Comparison of ENCODE assay signal across 8 cellular contexts in the genomic region with DNA sequence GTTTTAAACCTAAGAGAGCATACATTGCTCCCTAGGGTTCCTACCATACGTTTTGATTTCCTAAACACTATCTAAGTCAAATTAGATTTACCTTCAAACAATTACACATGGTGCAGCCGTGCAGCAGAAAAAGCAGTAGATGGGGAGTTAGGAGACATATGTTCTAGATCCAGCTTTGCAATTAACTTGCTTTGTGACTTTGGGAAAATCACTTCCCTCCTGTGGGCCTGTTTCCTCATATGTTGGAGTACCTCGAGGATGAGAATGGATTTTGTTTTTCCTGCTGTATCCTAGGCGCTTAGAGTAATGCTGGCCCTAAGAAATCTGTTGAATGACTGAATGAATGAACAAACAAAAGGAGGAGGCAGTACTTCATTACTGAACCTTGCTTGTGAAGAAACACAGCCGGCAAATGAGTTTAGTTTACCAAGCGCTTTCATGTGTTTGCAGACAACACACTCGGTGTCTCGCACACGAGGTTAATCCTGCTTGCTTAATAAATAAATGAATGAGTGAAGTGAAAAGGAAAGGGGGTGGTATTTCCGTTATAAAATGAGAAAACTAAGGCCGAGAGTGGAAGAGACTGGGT. TPM values are rescaled to one million over a fixed set of nuclear protein-coding genes. Genes with fewer than 3 reads are reported as not detected.
DNase-seq lines count a peak whose midpoint lies in the region; ATAC-seq, FAIRE-seq and TF ChIP-seq lines count a peak whose summit lies in the region.

No MANE protein-coding gene starts in this region.

- ATAC-seq in HG03439 (IDR thresholded peaks at IDR 0.05; ENCODE audit: unreplicated experiment) (peak; percentile 1), left lung (peak; percentile 1)

- TF ChIP-seq POLR2A in transverse colon (IDR thresholded peaks at IDR 0.05) (no peak), H54 (IDR thresholded peaks at IDR 0.05; ENCODE audit: low read depth, low read length) (no peak)

- 2 to 4% (median 3%) methylated on average over 11 of the region's 11 CpGs for WGBS in adipose tissue, 3 donors
- 1 to 5% methylated on average over 5 to 11 of the region's 11 CpGs for WGBS in transverse colon (ENCODE audit: low coverage in 1 of 2), 2 donors

- peak; percentile 45 for DNase-seq in NCI-H2171 treated with DMSO at 0.1 percent for 48 hours (lab: John Stamatoyannopoulos, UW)
- no peak for DNase-seq in NCI-H2171 (lab: John Stamatoyannopoulos, UW)
- no peak for DNase-seq in left lung
- DNase-seq in transverse colon: peak; percentile 7
- DNase-seq in H54 (ENCODE audit: insufficient read length, low spot score): no peak
- DNase-seq in stimulated activated CD4-positive, alpha-beta T cell treated with anti-CD3 and anti-CD28 coated beads, Interleukin-2, amount 100 ng/mL, for 48 hours: no peak

- H3K9me3 ChIP-seq in left lung (peaks cover 0 to 4% of the 10 kb centered on the region in 2 donors), transverse colon (peaks cover 0 to 7% of the 10 kb centered on the region in 2 donors)

- TF ChIP-seq CTCF in left lung (IDR thresholded peaks at IDR 0.05): no peak
- no peak for TF ChIP-seq CTCF in transverse colon (IDR thresholded peaks at IDR 0.05)

- H3K27ac ChIP-seq in adipose tissue (ENCODE audit: low read depth, low read length) (peak overlapping the region; percentile 61), left lung (peak overlapping the region; percentile 83 to 88), transverse colon (peak overlapping the region; percentile 84 to 93 (median 88))

- H3K4me1 ChIP-seq in left lung (peaks cover 21 to 57% of the 10 kb centered on the region in 2 donors), transverse colon (peaks cover 8 to 50% (median 26%) of the 10 kb centered on the region in 4 donors)

- peak overlapping the region; percentile 71 to 85 for H3K4me3 ChIP-seq in left lung
- H3K4me3 ChIP-seq in transverse colon: peak overlapping the region; percentile 31 to 94 (median 60)

- peaks cover 0 to 29% of the 10 kb centered on the region in 2 donors for H3K36me3 ChIP-seq in left lung
- peaks cover 2 to 29% (median 15%) of the 10 kb centered on the region in 4 donors for H3K36me3 ChIP-seq in transverse colon

- no peak for FAIRE-seq in H54 (lab: Jason Lieb, UNC)

- in situ Hi-C loops in transverse colon (cut with MboI; ENCODE audit: low pct_ligation_motif_present in 1 of 4, low pct_unique_long_range_greater_than_20kb in 1 of 4, low sequenced_read_pairs in 3 of 4): loop anchor here in 1 of 4 donors (10.0 kb wide), 1 partner anchor 137 kb away; the partner anchor contains the start of gene RNF20

- no peak for TF ChIP-seq EP300 in transverse colon (IDR thresholded peaks at IDR 0.05; ENCODE audit: low read depth)

- no peaks in the 10 kb centered on the region for H3K27me3 ChIP-seq in left lung
- H3K27me3 ChIP-seq in transverse colon: no peaks in the 10 kb centered on the region

- intact Hi-C loops in left lung (cut with DNase I) (no loop called here), transverse colon (cut with DNase I; ENCODE audit: low total_unique reads) (no loop called here)

RNA-seq across cellular contexts. Expression of gene MRPL50, which starts 0.6 kb away (rescaled TPM):
- polyA plus RNA-seq in adipose tissue: 1 to 10 TPM; 5.7 to 8.7 (median 7.5) TPM
- total RNA-seq in left lung (10 to 100 TPM; 10.2 to 11.7 TPM), transverse colon (10 to 100 TPM in 1 of 4 donors, 1 to 10 TPM in 3; 3.4 to 16.1 (median 9.5) TPM)

RNA-seq across cellular contexts. Expression of gene ZNF189, which starts 0.8 kb away (rescaled TPM):
- 10 to 100 TPM in 1 of 3 donors, 1 to 10 TPM in 2; 7.9 to 14.2 (median 8.4) TPM for polyA plus RNA-seq in adipose tissue
- total RNA-seq in left lung (10 to 100 TPM; 15.7 to 17.7 TPM), transverse colon (10 to 100 TPM in 2 of 4 donors, 1 to 10 TPM in 2; 5.6 to 21.3 (median 13.4) TPM)

RNA-seq across cellular contexts. Expression of gene BAAT, which starts 13.0 kb away (rescaled TPM):
- polyA plus RNA-seq in adipose tissue: under 1 TPM in 2 of 3 donors, not detected in 1; 0.03 to 0.32 TPM
- total RNA-seq in left lung (10 to 100 TPM in 1 of 2 donors, 1 to 10 TPM in 1; 1.0 to 18.6 TPM), transverse colon (under 1 TPM in 1 of 4 donors, not detected in 3; 0.14 TPM)

RNA-seq across cellular contexts. Expression of gene ALDOB, which starts 37.7 kb away (rescaled TPM):
- 100 to 1,000 TPM in 1 of 3 donors, 1 to 10 TPM in 2; 1.6 to 972 (median 2.5) TPM for polyA plus RNA-seq in adipose tissue
- total RNA-seq in left lung (not detected), transverse colon (10 to 100 TPM in 2 of 4 donors, 1 to 10 TPM in 1, not detected in 1; 1.9 to 55.0 (median 20.1) TPM)

Comparison
In these comparisons a context has a peak if more than half of its experiments do, and no peak if none do; other contexts are left out.
1. DNase-seq: peak in NCI-H2171 treated with DMSO at 0.1 percent for 48 hours (single experiment) and transverse colon (single experiment); none in NCI-H2171 (single experiment), left lung (0 of 2), H54 (single experiment) and stimulated activated CD4-positive, alpha-beta T cell treated with anti-CD3 and anti-CD28 coated beads, Interleukin-2, amount 100 ng/mL, for 48 hours (0 of 2).
2. Peak in every context shown above with its lines, with median percentiles within 50 percentile points of each other: H3K27ac ChIP-seq.